ENCODE assay signal across 19 cellular contexts in genomic region chr4:14667624-14668295, GRCh38.
DNase-seq lines count a peak whose midpoint lies in the region; ATAC-seq and TF ChIP-seq lines count a peak whose summit lies in the region.
"Had no signal": no experiment of that assay in that cellular context is flagged by ENCODE, and none has a peak within 500 bp of the region (broad histone marks: within the 10 kb centered on the region; RNA-seq: fewer than 3 reads in every experiment).

No MANE protein-coding gene starts in this region.

- intact Hi-C loops in PC-3 (cut with micrococcal nuclease): no loop called here
- intact Hi-C loops in head of caudate nucleus (cut with DNase I): no loop called here

- H3K36me3 ChIP-seq in PC-3 (ENCODE audit: low read depth, low read length): no peaks in the 10 kb centered on the region
- H3K36me3 ChIP-seq in osteoblast (ENCODE audit: insufficient read depth, low read length): no peaks in the 10 kb centered on the region
- H3K36me3 ChIP-seq: BLaER1, lower lobe of right lung, pancreas, suprapubic skin had no signal

- H3K9me2 ChIP-seq in PC-3 (replicated peaks; ENCODE audit: low read length): no peaks in the 10 kb centered on the region

- H3F3A ChIP-seq in PC-3 (ENCODE audit: low read length, unreplicated experiment): no peaks in the 10 kb centered on the region

- H3K4me3 ChIP-seq in PC-3 (ENCODE audit: low read length) (no peak overlapping the region), coronary artery (no peak overlapping the region), osteoblast (ENCODE audit: insufficient read depth, low read length) (no peak overlapping the region)
- H3K4me3 ChIP-seq: BLaER1, GM23248, K562, lower lobe of right lung, pancreas, suprapubic skin had no signal

- H4K20me1 ChIP-seq in PC-3 (ENCODE audit: low read length) (no peaks in the 10 kb centered on the region), osteoblast (ENCODE audit: insufficient read depth, low read length) (no peaks in the 10 kb centered on the region)
- H4K20me1 ChIP-seq: BLaER1 had no signal

- peak; percentile 14 for DNase-seq in EL
- peak; percentile 86 for DNase-seq in PC-3
- no peak for DNase-seq in coronary artery (ENCODE audit: low spot score)
- DNase-seq in osteoblast (ENCODE audit: insufficient read length, low spot score, missing footprints): peak; percentile 48
- DNase-seq in NCI-H446 (lab: John Stamatoyannopoulos, UW): no peak
- DNase-seq in activated effector memory CD4-positive, alpha-beta T cell treated with Interleukin-2 at 50 U/mL for 16 hours: no peak
- no peak for DNase-seq in head of caudate nucleus
- DNase-seq: activated B cell treated with CpG ODN at 0.5 μM for 24 hours; DMS 273 treated with DMSO at 0.1 percent for 48 hours; GM23248; lower lobe of right lung; naive thymus-derived CD4-positive, alpha-beta T cell; NCI-H1092 treated with DMSO at 0.1 percent for 48 hours; NCI-H2171 treated with DMSO at 0.1 percent for 48 hours; pancreas; stimulated activated CD4-positive, alpha-beta T cell treated with anti-CD3 and anti-CD28 coated beads, Interleukin-4, amount 100 ng/mL, for 24 hours had no signal

- peak overlapping the region; percentile 54 for H3K27ac ChIP-seq in PC-3 (ENCODE audit: low read length)
- H3K27ac ChIP-seq in coronary artery: no peak overlapping the region
- no peak overlapping the region for H3K27ac ChIP-seq in osteoblast (ENCODE audit: low read depth, low read length)
- H3K27ac ChIP-seq: BLaER1, GM23248, lower lobe of right lung, pancreas, suprapubic skin had no signal

- BruUV-seq in PC-3 (replicated peaks; lab: Mats Ljungman, UMichigan): no TSS peak

- H3K4me1 ChIP-seq in PC-3 (ENCODE audit: insufficient read depth, low read length) (peaks cover 8% of the 10 kb centered on the region), osteoblast (ENCODE audit: insufficient read depth, low read length) (peaks cover 3% of the 10 kb centered on the region)
- H3K4me1 ChIP-seq: BLaER1, lower lobe of right lung, pancreas, suprapubic skin had no signal

- CTCF ChIA-PET in PC-3 (lab: Charles Lee): no interaction called here

- TF ChIP-seq CTCF in PC-3 (conservative IDR thresholded peaks at IDR 0.05; ENCODE audit: low read depth, low read length): no peak
- TF ChIP-seq CTCF in coronary artery (IDR thresholded peaks at IDR 0.05): peak; percentile 10
- no peak for TF ChIP-seq CTCF in osteoblast (IDR thresholded peaks at IDR 0.05; ENCODE audit: extremely low read depth, low read depth, low read length)

- no peak overlapping the region for H3K9ac ChIP-seq in PC-3 (ENCODE audit: low read length)
- H3K9ac ChIP-seq: BLaER1, GM23248 had no signal

- peak overlapping the region; percentile 30; the same call in 1 of the 2 replicates for H2AFZ ChIP-seq in PC-3 (ENCODE audit: low read length)
- H2AFZ ChIP-seq in osteoblast (ENCODE audit: low read length): peak overlapping the region; percentile 14
- H2AFZ ChIP-seq: GM23248 had no signal

- POLR2A ChIA-PET in PC-3 (lab: Charles Lee; ENCODE audit: unreplicated experiment): no interaction called here

- H3K9me3 ChIP-seq in PC-3 (ENCODE audit: low read length) (no peaks in the 10 kb centered on the region), osteoblast (ENCODE audit: low read depth, low read length) (peaks cover 2% of the 10 kb centered on the region)
- H3K9me3 ChIP-seq: lower lobe of right lung, pancreas had no signal

- ATAC-seq in PC-3: peak; percentile 97
- ATAC-seq: K562; lower lobe of right lung; naive thymus-derived CD4-positive, alpha-beta T cell had no signal

- H3K27me3 ChIP-seq in PC-3 (ENCODE audit: low read length) (no peaks in the 10 kb centered on the region), osteoblast (ENCODE audit: insufficient read depth, low read length) (no peaks in the 10 kb centered on the region)
- H3K27me3 ChIP-seq: BLaER1, pancreas, suprapubic skin had no signal

- H3K79me2 ChIP-seq in PC-3 (ENCODE audit: low read length) (no peaks in the 10 kb centered on the region), osteoblast (ENCODE audit: insufficient read depth, low read length) (no peaks in the 10 kb centered on the region)

- H3K4me2 ChIP-seq in PC-3 (ENCODE audit: low read length): peak overlapping the region; percentile 43; the same call in 1 of the 2 replicates
- H3K4me2 ChIP-seq in osteoblast (ENCODE audit: insufficient read depth, low read length): peak overlapping the region; percentile 9
- H3K4me2 ChIP-seq: BLaER1 had no signal

Comparison
In these comparisons a context has a peak if more than half of its experiments do, and no peak if none do; other contexts are left out.
1. DNase-seq: peak in EL (single experiment), PC-3 (single experiment) and osteoblast (single experiment); none in coronary artery (single experiment), NCI-H446 (0 of 2), activated effector memory CD4-positive, alpha-beta T cell treated with Interleukin-2 at 50 U/mL for 16 hours (single experiment) and head of caudate nucleus (0 of 42).